In genomic region chr3:124467980-124468902, GRCh38 we compare ENCODE assay signal across 8 cellular contexts.
DNase-seq lines count a peak whose midpoint lies in the region; ATAC-seq, FAIRE-seq and TF ChIP-seq lines count a peak whose summit lies in the region.

No MANE protein-coding gene starts in this region.

- dilution Hi-C loops in keratinocyte (cut with MboI; ENCODE audit: extremely low pct_ligation_motif_present, low sequenced_read_pairs), result loop anchor here (25.0 kb wide), 1 partner anchor 106 kb away; no protein-coding TSS in a partner anchor

- no peaks in the 10 kb centered on the region for H3K36me3 ChIP-seq in keratinocyte (ENCODE audit: control insufficient read depth in 2 of 2, extremely low read depth in 1 of 2, insufficient read depth in 2 of 2, low read length in 2 of 2)

- no peak overlapping the region for H3K27ac ChIP-seq in keratinocyte (ENCODE audit: control insufficient read depth, insufficient read depth, low read length)

- H3K4me3 ChIP-seq in keratinocyte (ENCODE audit: control insufficient read depth in 2 of 3, extremely low read depth in 1 of 3, insufficient read depth in 2 of 3, low read depth in 1 of 3, low read length in 3 of 3), result no peak overlapping the region

- no peak overlapping the region for H3K4me3 Mint-ChIP-seq in brain

- DNase-seq in NCI-H1436 (lab: John Stamatoyannopoulos, UW), result peak; percentile 67
- DNase-seq in NCI-H1436 treated with DMSO at 0.1 percent for 48 hours (lab: John Stamatoyannopoulos, UW), result no peak
- peak; percentile 52 for DNase-seq in HTR-8/SVneo (ENCODE audit: insufficient read length, low spot score)
- peak; percentile 40 for DNase-seq in NOMO-1 treated with dmso at 0.1 percent for 144 hours (lab: John Stamatoyannopoulos, UW; ENCODE audit: unreplicated experiment)
- DNase-seq in keratinocyte (ENCODE audit: low read depth, low spot score), result no peak
- DNase-seq in stimulated activated naive CD8-positive, alpha-beta T cell treated with anti-CD3 and anti-CD28 coated beads, Interleukin-15, Interleukin-2, amounts not matched to agents 100 U/mL and 50 U/mL, for 24 hours, result peak; percentile 36

- no peak overlapping the region for H3K4me2 ChIP-seq in keratinocyte (ENCODE audit: control insufficient read depth, extremely low read depth, insufficient read depth, low read depth, low read length)

- peaks cover 7% of the 10 kb centered on the region for H3K36me3 Mint-ChIP-seq in brain

- no peak overlapping the region for H3K9ac ChIP-seq in keratinocyte (ENCODE audit: control insufficient read depth, extremely low read depth, insufficient read depth, low read length)

- no peaks in the 10 kb centered on the region for H3K79me2 ChIP-seq in keratinocyte (ENCODE audit: control insufficient read depth, insufficient read depth, low read length)

- H3K9me3 Mint-ChIP-seq in brain, result no peaks in the 10 kb centered on the region

- peaks cover 4% of the 10 kb centered on the region for H3K27me3 Mint-ChIP-seq in brain

- ATAC-seq in stimulated activated naive CD8-positive, alpha-beta T cell treated with anti-CD3 and anti-CD28 coated beads, Interleukin-15, Interleukin-2, amounts not matched to agents 100 U/mL and 50 U/mL, for 24 hours, result peak; percentile 61
- ATAC-seq in HG03378 (IDR thresholded peaks at IDR 0.05; ENCODE audit: unreplicated experiment), result no peak

- peaks cover 8% of the 10 kb centered on the region for H3K4me1 Mint-ChIP-seq in brain

- H3K27me3 ChIP-seq in keratinocyte (ENCODE audit: control insufficient read depth, extremely low read depth, insufficient read depth, low read length), result peaks cover 4% of the 10 kb centered on the region

- no peaks in the 10 kb centered on the region for H4K20me1 ChIP-seq in keratinocyte (ENCODE audit: control insufficient read depth, extremely low read depth, insufficient read depth, low read length)

- FAIRE-seq in HTR-8/SVneo (lab: Jason Lieb, UNC), result peak; percentile 72
- FAIRE-seq in keratinocyte (lab: Jason Lieb, UNC), result peak; percentile 79

- no peak overlapping the region for H2AFZ ChIP-seq in keratinocyte (ENCODE audit: control insufficient read depth, low read length)

- TF ChIP-seq CTCF in brain (conservative IDR thresholded peaks at IDR 0.05), result peak; percentile 99
- TF ChIP-seq CTCF in keratinocyte (optimal IDR thresholded peaks at IDR 0.05 in 1 of 3, IDR thresholded peaks at IDR 0.05 in 1 of 3, conservative IDR thresholded peaks at IDR 0.05 in 1 of 3; ENCODE audit: extremely low read depth in 1 of 3, insufficient read depth in 2 of 3, low read length in 3 of 3), result peak; percentile 97 to 99 (median 98)

- no peaks in the 10 kb centered on the region for H3K9me3 ChIP-seq in keratinocyte (ENCODE audit: control insufficient read depth, low read depth, low read length)

- no peaks in the 10 kb centered on the region for H3K9me1 ChIP-seq in keratinocyte (ENCODE audit: control insufficient read depth, extremely low read depth, insufficient read depth, low read length)

- H3K27ac Mint-ChIP-seq in brain, result no peak overlapping the region

- H3K4me1 ChIP-seq in keratinocyte (ENCODE audit: control insufficient read depth, extremely low read depth, insufficient read depth, low read length), result no peaks in the 10 kb centered on the region

Comparison
In these comparisons a context has a peak if more than half of its experiments do, and no peak if none do; other contexts are left out.
1. DNase-seq: peak in NCI-H1436 (single experiment), HTR-8/SVneo (single experiment), NOMO-1 treated with dmso at 0.1 percent for 144 hours (single experiment) and stimulated activated naive CD8-positive, alpha-beta T cell treated with anti-CD3 and anti-CD28 coated beads, Interleukin-15, Interleukin-2, amounts not matched to agents 100 U/mL and 50 U/mL, for 24 hours (single experiment); none in NCI-H1436 treated with DMSO at 0.1 percent for 48 hours (single experiment) and keratinocyte (single experiment).